ENCODE assay signal across 9 cellular contexts in genomic region chr15:85579957-85580694, GRCh38.
DNase-seq lines count a peak whose midpoint lies in the region; ATAC-seq and TF ChIP-seq lines count a peak whose summit lies in the region.
"Had no signal": no experiment of that assay in that cellular context is flagged by ENCODE, and none has a peak within 500 bp of the region (broad histone marks: within the 10 kb centered on the region; RNA-seq: fewer than 3 reads in every experiment).

No MANE protein-coding gene starts in this region.

- H3K27me3 ChIP-seq in mucosa of rectum (ENCODE audit: control insufficient read depth in 2 of 2, insufficient read depth in 2 of 2, low read length in 2 of 2) (no peaks in the 10 kb centered on the region), aorta (ENCODE audit: control insufficient read depth in 1 of 2, insufficient read depth in 2 of 2, low read length in 1 of 2) (no peaks in the 10 kb centered on the region)

- H3K27ac Mint-ChIP-seq in stimulated activated naive CD8-positive, alpha-beta T cell treated with anti-CD3 and anti-CD28 coated beads, Interleukin-15, Interleukin-2, amounts not matched to agents 100 ng/mL and 50 ng/mL, for 24 hours: peak overlapping the region; percentile 93

- peaks cover 0 to 13% of the 10 kb centered on the region in 2 donors for H3K36me3 ChIP-seq in mucosa of rectum (ENCODE audit: control insufficient read depth in 2 of 2, insufficient read depth in 2 of 2, low read length in 2 of 2)
- no peaks in the 10 kb centered on the region for H3K36me3 ChIP-seq in aorta (ENCODE audit: control insufficient read depth in 1 of 2, insufficient read depth in 2 of 2, low read length in 1 of 2)

- H3K27me3 Mint-ChIP-seq in stimulated activated naive CD8-positive, alpha-beta T cell treated with anti-CD3 and anti-CD28 coated beads, Interleukin-15, Interleukin-2, amounts not matched to agents 100 ng/mL and 50 ng/mL, for 24 hours: no peaks in the 10 kb centered on the region

- 68 to 69% methylated on average over 14 of the region's 14 CpGs for WGBS in aorta, 2 donors

- ATAC-seq in stimulated activated naive CD8-positive, alpha-beta T cell treated with anti-CD3 and anti-CD28 coated beads, Interleukin-15, Interleukin-2, amounts not matched to agents 100 U/mL and 50 U/mL, for 24 hours: no peak
- ATAC-seq in aorta (ENCODE audit: low FRiP score) (peak; percentile 69), HG02678 (IDR thresholded peaks at IDR 0.05; ENCODE audit: unreplicated experiment) (no peak), SK-N-SH treated with all-trans-retinoic acid at 6 μM for 48 hours (no peak)

- no peaks in the 10 kb centered on the region for H3K9me3 Mint-ChIP-seq in stimulated activated naive CD8-positive, alpha-beta T cell treated with anti-CD3 and anti-CD28 coated beads, Interleukin-15, Interleukin-2, amounts not matched to agents 100 ng/mL and 50 ng/mL, for 24 hours

- H3K27ac ChIP-seq in caudate nucleus (ENCODE audit: low read depth, low read length): peak overlapping the region; percentile 54
- H3K27ac ChIP-seq in mucosa of rectum (ENCODE audit: low read depth in 2 of 2, low read length in 2 of 2): peak overlapping the region; percentile 97
- H3K27ac ChIP-seq in aorta (ENCODE audit: low read depth in 1 of 2, low read length in 2 of 2): peak overlapping the region; percentile 51 to 65

- H3K4me3 ChIP-seq in mucosa of rectum (ENCODE audit: low read length in 2 of 2): peak overlapping the region; percentile 66 to 85
- H3K4me3 ChIP-seq in aorta (ENCODE audit: low read length in 2 of 2): no peak overlapping the region

- H3K4me1 ChIP-seq in mucosa of rectum (ENCODE audit: control insufficient read depth in 2 of 2, insufficient read depth in 2 of 2, low read length in 2 of 2) (peaks cover 56 to 64% of the 10 kb centered on the region in 2 donors), aorta (ENCODE audit: control insufficient read depth in 1 of 2, insufficient read depth in 2 of 2, low read length in 2 of 2) (peaks cover 5 to 6% of the 10 kb centered on the region in 2 donors)

- H3K9me3 ChIP-seq in mucosa of rectum (ENCODE audit: control insufficient read depth in 2 of 2, low read length in 2 of 2): no peaks in the 10 kb centered on the region
- no peaks in the 10 kb centered on the region for H3K9me3 ChIP-seq in aorta (ENCODE audit: control insufficient read depth, low read length)

- no peak for DNase-seq in stimulated activated naive CD8-positive, alpha-beta T cell treated with anti-CD3 and anti-CD28 coated beads, Interleukin-15, Interleukin-2, amounts not matched to agents 100 U/mL and 50 U/mL, for 24 hours
- DNase-seq in caudate nucleus (lab: John Stamatoyannopoulos, UW): no peak
- DNase-seq in aorta: peak in 1 of 2 donors; percentile 61
- no peak for DNase-seq in NK-92 treated with Interleukin-12 subunit alpha and Interleukin-12 subunit beta, amount 100 ng/mL, for 24 hours (lab: John Stamatoyannopoulos, UW)
- DNase-seq: DMS53 had no signal

- intact Hi-C loops in aorta (cut with DNase I): loop anchor here in 1 of 2 donors (10.0 kb wide), 1 partner anchor 225 kb away; no protein-coding TSS in a partner anchor

- peaks cover 64% of the 10 kb centered on the region for H3K4me1 Mint-ChIP-seq in stimulated activated naive CD8-positive, alpha-beta T cell treated with anti-CD3 and anti-CD28 coated beads, Interleukin-15, Interleukin-2, amounts not matched to agents 100 ng/mL and 50 ng/mL, for 24 hours (ENCODE audit: low read depth)

- peaks cover 81% of the 10 kb centered on the region for H3K36me3 Mint-ChIP-seq in stimulated activated naive CD8-positive, alpha-beta T cell treated with anti-CD3 and anti-CD28 coated beads, Interleukin-15, Interleukin-2, amounts not matched to agents 100 ng/mL and 50 ng/mL, for 24 hours (ENCODE audit: low read depth)

- peak overlapping the region; percentile 69 to 81 for H3K9ac ChIP-seq in mucosa of rectum (ENCODE audit: low read depth in 1 of 2, low read length in 2 of 2)

- H3K4me3 Mint-ChIP-seq in stimulated activated naive CD8-positive, alpha-beta T cell treated with anti-CD3 and anti-CD28 coated beads, Interleukin-15, Interleukin-2, amounts not matched to agents 100 ng/mL and 50 ng/mL, for 24 hours: peak overlapping the region; percentile 86

TF ChIP-seq in SK-N-SH treated with all-trans-retinoic acid at 6 μM for 48 hours, 23 proteins besides CTCF, POLR2A, EP300 and RAD21:
- TF ChIP-seq ZFP30 (CRISPR knock-in tag; IDR thresholded peaks at IDR 0.05): no peak
- no peak for TF ChIP-seq SNAI2 (CRISPR knock-in tag; IDR thresholded peaks at IDR 0.05)
- TF ChIP-seq ZC3H10 (CRISPR knock-in tag; IDR thresholded peaks at IDR 0.05): no peak
- no peak for TF ChIP-seq ZNF565 (CRISPR knock-in tag; conservative IDR thresholded peaks at IDR 0.05; ENCODE audit: low read depth)
- no peak for TF ChIP-seq CSDC2 (CRISPR knock-in tag; IDR thresholded peaks at IDR 0.05)
- no peak for TF ChIP-seq ESRRG (CRISPR knock-in tag; IDR thresholded peaks at IDR 0.05)
- TF ChIP-seq PPARA (CRISPR knock-in tag; IDR thresholded peaks at IDR 0.05; ENCODE audit: borderline replicate concordance): no peak
- TF ChIP-seq ZFP3 (CRISPR knock-in tag; IDR thresholded peaks at IDR 0.05): no peak

Comparison
In these comparisons a context has a peak if more than half of its experiments do, and no peak if none do; other contexts are left out.
1. H3K4me3 ChIP-seq: peak in mucosa of rectum (2 of 2); none in aorta (0 of 2).
2. Peak in every context shown above with its lines, with median percentiles within 50 percentile points of each other: H3K27ac ChIP-seq.